Comparison of ENCODE assay signal across 15 cellular contexts in the genomic region with DNA sequence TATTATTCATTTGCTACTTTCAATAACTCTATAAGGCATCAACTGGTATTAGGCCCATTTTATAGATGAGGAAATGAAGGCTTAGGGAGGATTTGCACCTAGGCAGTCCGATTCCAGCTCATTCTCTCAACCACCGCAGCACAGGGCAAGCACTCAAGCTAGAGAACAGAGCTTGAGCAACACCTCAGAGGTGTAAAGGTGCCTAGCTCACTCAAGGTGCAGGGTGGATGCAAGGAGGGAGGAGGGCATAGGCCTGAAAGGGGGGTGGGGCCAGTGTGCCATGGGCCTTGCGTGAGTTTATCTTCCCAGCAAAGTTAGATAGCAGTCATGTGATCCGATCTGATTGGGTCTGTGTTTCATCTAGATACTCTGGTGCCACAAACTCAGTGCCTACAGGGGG.
"Had no signal": no experiment of that assay in that cellular context is flagged by ENCODE, and none has a peak within 500 bp of the region (broad histone marks: within the 10 kb centered on the region; RNA-seq: fewer than 3 reads in every experiment).

No MANE protein-coding gene starts in this region.

- H3K36me3 ChIP-seq: ascending aorta, breast epithelium, ovary, right lobe of liver, thyroid gland, vagina had no signal

- ATAC-seq: activated CD4-positive, CD25-positive, alpha-beta regulatory T cell treated with anti-CD3 and anti-CD28 coated beads, Interleukin-2, amount 50 U/mL, for 24 hours; activated T-cell treated with anti-CD3 and anti-CD28 coated beads, Interleukin-2, amount 50 U/mL, for 72 hours; left cardiac atrium; right lobe of liver had no signal

- H3K27me3 ChIP-seq: ascending aorta, breast epithelium, ovary, right lobe of liver, thyroid gland, vagina had no signal

- H3K27ac Mint-ChIP-seq: activated naive CD4-positive, alpha-beta T cell treated with anti-CD3 and anti-CD28 coated beads, Interleukin-2, amount 50 U/mL, for 24 hours; activated T-cell treated with anti-CD3 and anti-CD28 coated beads, Interleukin-2, amount 50 U/mL, for 72 hours had no signal

- DNase-seq: activated gamma-delta T cell; activated T-cell treated with anti-CD3 and anti-CD28 coated beads, Interleukin-2, amount 50 U/mL, for 72 hours; cortex of kidney; left cardiac atrium; midbrain; ovary; right lobe of liver; stimulated activated CD8-positive, alpha-beta memory T cell treated with anti-CD3 and anti-CD28 coated beads, Interleukin-4, amount 100 ng/mL, for 48 hours; stimulated activated naive CD4-positive, alpha-beta T cell; thyroid gland had no signal

- H3K27me3 Mint-ChIP-seq: activated naive CD4-positive, alpha-beta T cell treated with anti-CD3 and anti-CD28 coated beads, Interleukin-2, amount 50 U/mL, for 24 hours had no signal

- H3K4me3 ChIP-seq: ascending aorta, breast epithelium, ovary, right lobe of liver, thyroid gland, vagina had no signal

- H3K4me1 ChIP-seq: ascending aorta, breast epithelium had no signal

- H3K36me3 Mint-ChIP-seq: activated naive CD4-positive, alpha-beta T cell treated with anti-CD3 and anti-CD28 coated beads, Interleukin-2, amount 50 U/mL, for 24 hours had no signal

- H3K4me3 Mint-ChIP-seq: activated naive CD4-positive, alpha-beta T cell treated with anti-CD3 and anti-CD28 coated beads, Interleukin-2, amount 50 U/mL, for 24 hours; activated T-cell treated with anti-CD3 and anti-CD28 coated beads, Interleukin-2, amount 50 U/mL, for 72 hours had no signal

- H3K9me3 ChIP-seq: ascending aorta, breast epithelium, ovary, right lobe of liver, thyroid gland, vagina had no signal

- H3K27ac ChIP-seq: ascending aorta, breast epithelium, ovary, right lobe of liver, thyroid gland, vagina had no signal

- H3K4me1 Mint-ChIP-seq: activated naive CD4-positive, alpha-beta T cell treated with anti-CD3 and anti-CD28 coated beads, Interleukin-2, amount 50 U/mL, for 24 hours had no signal

- H3K9me3 Mint-ChIP-seq: activated naive CD4-positive, alpha-beta T cell treated with anti-CD3 and anti-CD28 coated beads, Interleukin-2, amount 50 U/mL, for 24 hours; activated T-cell treated with anti-CD3 and anti-CD28 coated beads, Interleukin-2, amount 50 U/mL, for 72 hours had no signal
